Comparison of ENCODE assay signal across 18 cellular contexts in the genomic region with DNA sequence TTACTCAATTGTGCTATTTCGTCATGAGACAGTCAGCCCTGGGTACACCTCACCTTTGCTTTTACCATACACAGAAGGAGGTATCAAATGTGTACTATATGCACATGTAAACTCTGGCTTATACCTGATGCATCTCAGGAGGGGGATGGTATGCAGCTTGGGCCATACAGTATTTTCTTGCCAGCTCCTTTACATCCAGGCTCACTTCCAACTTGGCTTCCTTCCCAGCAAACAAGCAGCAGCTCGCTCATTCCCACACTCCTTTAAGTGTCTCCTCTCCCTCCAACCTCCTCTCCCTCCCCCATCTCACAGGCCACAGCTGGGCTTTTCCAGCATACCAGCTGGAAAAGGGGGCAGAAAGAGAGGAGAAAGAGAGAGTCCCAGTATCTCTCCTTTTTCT. TPM values are rescaled to one million over a fixed set of nuclear protein-coding genes. Genes with fewer than 3 reads are reported as not detected.
DNase-seq lines count a peak whose midpoint lies in the region; ATAC-seq, FAIRE-seq and TF ChIP-seq lines count a peak whose summit lies in the region.
"Had no signal": no experiment of that assay in that cellular context is flagged by ENCODE, and none has a peak within 500 bp of the region (broad histone marks: within the 10 kb centered on the region; RNA-seq: fewer than 3 reads in every experiment).

No MANE protein-coding gene starts in this region.

- no peaks in the 10 kb centered on the region for H3F3A ChIP-seq in PC-3 (ENCODE audit: low read length, unreplicated experiment)

- peaks cover under 1% of the 10 kb centered on the region for H3K27me3 Mint-ChIP-seq in HFFc6 (ENCODE audit: insufficient read depth)

- no TSS peak for BruUV-seq in PC-3 (replicated peaks; lab: Mats Ljungman, UMichigan)

- H3K4me2 ChIP-seq in A549 (peak overlapping the region; percentile 37; the same call in 2 of the 3 replicates), PC-3 (ENCODE audit: low read length) (no peak overlapping the region), fibroblast of lung (ENCODE audit: extremely low read depth, insufficient read depth, low read length) (no peak overlapping the region)

- no peak for TF ChIP-seq RAD21 in A549 (conservative IDR thresholded peaks at IDR 0.05 in 1 of 2, IDR thresholded peaks at IDR 0.05 in 1 of 2)

- H3K4me3 ChIP-seq in A549 (no peak overlapping the region), PC-3 (ENCODE audit: low read length) (no peak overlapping the region), fibroblast of lung (replicated peaks in 1 of 4; ENCODE audit: control extremely low read depth in 1 of 4, insufficient read depth in 1 of 4, low read depth in 3 of 4, low read length in 4 of 4) (no peak overlapping the region), left ventricle myocardium inferior (no peak overlapping the region)

- peaks cover 90% of the 10 kb centered on the region for H3K4me1 Mint-ChIP-seq in HFFc6 (ENCODE audit: low read depth)
- H3K4me1 Mint-ChIP-seq: nephron progenitor cell had no signal

- no peak for TF ChIP-seq POLR2A in A549 (IDR thresholded peaks at IDR 0.05; ENCODE audit: low read length)

- H3K27ac Mint-ChIP-seq in HFFc6, result peak overlapping the region; percentile 17
- H3K27ac Mint-ChIP-seq: dendritic cell treated with granulocyte-macrophage colony-stimulating factor and Interleukin-4, amounts not matched to agents 40 ng/mL and 50 ng/mL, for 4 days; nephron progenitor cell had no signal

- intact Hi-C loops in PC-3 (cut with micrococcal nuclease), result no loop called here
- intact Hi-C loops in left ventricle myocardium inferior (cut with micrococcal nuclease), result no loop called here

- no peaks in the 10 kb centered on the region for H3K9me3 Mint-ChIP-seq in HFFc6
- H3K9me3 Mint-ChIP-seq: dendritic cell treated with granulocyte-macrophage colony-stimulating factor and Interleukin-4, amounts not matched to agents 40 ng/mL and 50 ng/mL, for 4 days; nephron progenitor cell had no signal

- POLR2A ChIA-PET in A549 (lab: Yijun Ruan, JAX) (no interaction called here), PC-3 (lab: Charles Lee; ENCODE audit: unreplicated experiment) (no interaction called here)

- H4K20me1 ChIP-seq in PC-3 (ENCODE audit: low read length), result no peaks in the 10 kb centered on the region
- H4K20me1 ChIP-seq in fibroblast of lung (ENCODE audit: control insufficient read depth, extremely low read depth, insufficient read depth, low read length), result no peaks in the 10 kb centered on the region

- H3K79me2 ChIP-seq in PC-3 (ENCODE audit: low read length) (no peaks in the 10 kb centered on the region), fibroblast of lung (ENCODE audit: control insufficient read depth, insufficient read depth, low read length) (peaks cover 7% of the 10 kb centered on the region)

- WGBS in A549 (ENCODE audit: missing lambda C conversion rate), result 50% methylated on average over 2 of the region's 2 CpGs

- no peak overlapping the region for H3K4me3 Mint-ChIP-seq in HFFc6
- H3K4me3 Mint-ChIP-seq: dendritic cell treated with granulocyte-macrophage colony-stimulating factor and Interleukin-4, amounts not matched to agents 40 ng/mL and 50 ng/mL, for 4 days; nephron progenitor cell had no signal

- CTCF ChIA-PET in A549 (lab: Yijun Ruan, JAX), result interaction anchor here (0.6 to 5.0 kb wide), 5 partner anchors 9 to 252 kb away, joined by 3 to 14 read pairs (median 3); no protein-coding TSS in a partner anchor
- CTCF ChIA-PET in PC-3 (lab: Charles Lee), result no interaction called here

- H3K9me2 ChIP-seq in PC-3 (replicated peaks; ENCODE audit: low read length), result no peaks in the 10 kb centered on the region

- H2AFZ ChIP-seq in PC-3 (ENCODE audit: low read length), result no peak overlapping the region
- H2AFZ ChIP-seq in fibroblast of lung (ENCODE audit: low read length), result no peak overlapping the region

- no peaks in the 10 kb centered on the region for H3K9me3 ChIP-seq in A549
- H3K9me3 ChIP-seq in PC-3 (ENCODE audit: low read length), result no peaks in the 10 kb centered on the region
- H3K9me3 ChIP-seq in fibroblast of lung (ENCODE audit: control insufficient read depth, insufficient read depth, low read depth, low read length), result no peaks in the 10 kb centered on the region
- H3K9me3 ChIP-seq in left ventricle myocardium inferior (replicated peaks), result no peaks in the 10 kb centered on the region

- TF ChIP-seq EP300 in A549 (IDR thresholded peaks at IDR 0.05), result no peak

- H3K9ac ChIP-seq in PC-3 (ENCODE audit: low read length), result no peak overlapping the region
- H3K9ac ChIP-seq in fibroblast of lung (ENCODE audit: insufficient read depth, low read length), result no peak overlapping the region

- no peak for FAIRE-seq in A549 (lab: Jason Lieb, UNC)
- FAIRE-seq: GM18507 had no signal

- ATAC-seq in A549 (peak; percentile 20 to 60; a peak in 4 of 6 replicates), PC-3 (peak; percentile 74), HG03095 (IDR thresholded peaks at IDR 0.05; ENCODE audit: unreplicated experiment) (no peak)
- ATAC-seq: left lobe of liver had no signal

- TF ChIP-seq CTCF in A549 (IDR thresholded peaks at IDR 0.05) (no peak), HFFc6 (IDR thresholded peaks at IDR 0.05) (no peak), PC-3 (conservative IDR thresholded peaks at IDR 0.05; ENCODE audit: low read depth, low read length) (no peak), fibroblast of lung (conservative IDR thresholded peaks at IDR 0.05 in 1 of 2, IDR thresholded peaks at IDR 0.05 in 1 of 2; ENCODE audit: low read depth in 1 of 2, low read length in 2 of 2) (no peak), left ventricle myocardium inferior (IDR thresholded peaks at IDR 0.05; ENCODE audit: borderline replicate concordance) (no peak)

- H3K27ac ChIP-seq in A549 (peak overlapping the region in 1 of 2 experiments; percentile 9; a peak in 1 of 6 replicates), PC-3 (ENCODE audit: low read length) (no peak overlapping the region), fibroblast of lung (ENCODE audit: insufficient read depth, low read length) (no peak overlapping the region), left ventricle myocardium inferior (replicated peaks) (no peak overlapping the region)

- H3K27me3 ChIP-seq in PC-3 (ENCODE audit: low read length) (peaks cover 6% of the 10 kb centered on the region; the same call in 1 of the 2 replicates), fibroblast of lung (ENCODE audit: control insufficient read depth, insufficient read depth, low read length) (no peaks in the 10 kb centered on the region), left ventricle myocardium inferior (ENCODE audit: low read depth) (peaks cover 59% of the 10 kb centered on the region)

- no peaks in the 10 kb centered on the region for H3K36me3 ChIP-seq in PC-3 (ENCODE audit: low read depth, low read length)
- no peaks in the 10 kb centered on the region for H3K36me3 ChIP-seq in fibroblast of lung (ENCODE audit: control insufficient read depth, insufficient read depth, low read length)
- no peaks in the 10 kb centered on the region for H3K36me3 ChIP-seq in left ventricle myocardium inferior

- H3K36me3 Mint-ChIP-seq in HFFc6 (ENCODE audit: low read depth), result peaks cover 58% of the 10 kb centered on the region

- H3K4me1 ChIP-seq in A549, result peaks cover 17% of the 10 kb centered on the region
- peaks cover 11% of the 10 kb centered on the region for H3K4me1 ChIP-seq in PC-3 (ENCODE audit: insufficient read depth, low read length)
- H3K4me1 ChIP-seq in fibroblast of lung (ENCODE audit: control insufficient read depth, extremely low read depth, insufficient read depth, low read length), result peaks cover 7% of the 10 kb centered on the region
- H3K4me1 ChIP-seq in left ventricle myocardium inferior, result no peaks in the 10 kb centered on the region

- DNase-seq in A549 (ENCODE audit: low read depth in 1 of 2, low spot score in 1 of 2) (peak in 1 of 2 experiments; percentile 23), HFFc6 (peak; percentile 41), PC-3 (peak; percentile 78), fibroblast of lung (ENCODE audit: low read depth in 2 of 2) (peak; percentile 69 to 90), left ventricle myocardium inferior (no peak), SHP77 (lab: John Stamatoyannopoulos, UW) (no peak)
- DNase-seq in activated T-cell treated with anti-CD3 and anti-CD28 coated beads, Interleukin-2, amount 50 U/mL, for 1 hour, result no peak
- DNase-seq: activated CD4-positive, alpha-beta T cell treated with anti-CD3 and anti-CD28 coated beads, Interleukin-2, amount 50 U/mL, for 48 hours; activated naive CD4-positive, alpha-beta T cell treated with Interleukin-2 at 50 U/mL for 16 hours; DND-41; NCI-H1048; nephron progenitor cell; OCI-M1 had no signal

TF ChIP-seq in A549, 52 proteins besides CTCF, POLR2A, EP300 and RAD21 (continues in another document):
- no peak for TF ChIP-seq FOXS1 (CRISPR knock-in tag; IDR thresholded peaks at IDR 0.05)

RNA-seq across cellular contexts. Expression of a gene that starts 9.6 kb away (rescaled TPM):
- polyA plus RNA-seq in A549 (2011; rRNA removed) (1.7 TPM in 2 replicates), A549 (2017; fragmentation: RNase III; extraction: RNeasy Plus Mini Kit Qiagen cat#74134 plus additional on column Dnase treatment) (6.3 to 10.1 TPM (median 9.1 TPM) in 3 replicates), fibroblast of lung (3.6 and 7.3 TPM in 2 replicates)
- 4.0 and 5.2 TPM in 2 replicates for polyA plus RNA-seq in A549 (2012; cell fraction: cytosol; rRNA removed)
- polyA plus RNA-seq in A549 (2012; cell fraction: nucleus; rRNA removed), result 5.4 and 5.9 TPM in 2 replicates
- 1.9 and 2.8 TPM in 2 replicates for polyA minus RNA-seq in A549 (2011; rRNA and poly(A)+ RNA removed)
- total RNA-seq in HFFc6 (2021; fragmentation: NEBNext Ultra II Directional; extraction: Animal tissue kit (Norgen Biotek cat#: 25700)), result 10 to 100 TPM; 44.9 to 70.3 (median 48.2) TPM
- total RNA-seq in PC-3 (2014; rRNA removed) (1.9 and 3.7 TPM in 2 replicates), fibroblast of lung (0.26 and 1.3 TPM in 2 replicates), left ventricle myocardium inferior (0.08 TPM)
- 8.0 and 13.5 TPM in 2 replicates for polyA plus RNA-seq in fibroblast of lung (2012)
- polyA minus RNA-seq in fibroblast of lung (ENCODE audit: low replicate concordance), result 6.3 and 16.2 TPM in 2 replicates
- total RNA-seq: left lobe of liver; T-helper 2 cell treated with Interferon-gamma antibody and Interleukin-4, amounts not matched to agents 100 ng/mL and 5 ng/mL, for 36 hours had no signal

RNA-seq across cellular contexts. Expression of a gene that starts 49.6 kb away (rescaled TPM):
- polyA plus RNA-seq in A549 (2011; rRNA removed), result 28.7 and 32.2 TPM in 2 replicates
- polyA plus RNA-seq in A549 (2012; cell fraction: cytosol; rRNA removed), result 21.0 and 24.1 TPM in 2 replicates
- polyA plus RNA-seq in A549 (2012; cell fraction: nucleus; rRNA removed), result 20.9 and 21.5 TPM in 2 replicates
- 15.3 to 18.4 TPM (median 16.8 TPM) in 3 replicates for polyA plus RNA-seq in A549 (2017; fragmentation: RNase III; extraction: RNeasy Plus Mini Kit Qiagen cat#74134 plus additional on column Dnase treatment)
- 45.0 and 49.2 TPM in 2 replicates for polyA minus RNA-seq in A549 (2011; rRNA and poly(A)+ RNA removed)
- total RNA-seq in HFFc6 (2021; fragmentation: NEBNext Ultra II Directional; extraction: Animal tissue kit (Norgen Biotek cat#: 25700)), result 10 to 100 TPM; 25.6 to 33.1 (median 32.1) TPM
- 8.3 and 17.2 TPM in 2 replicates for total RNA-seq in PC-3 (2014; rRNA removed)
- 11.8 and 25.1 TPM in 2 replicates for total RNA-seq in fibroblast of lung
- 21.5 and 29.0 TPM in 2 replicates for polyA plus RNA-seq in fibroblast of lung
- polyA plus RNA-seq in fibroblast of lung (2012), result 16.6 and 19.9 TPM in 2 replicates
- polyA minus RNA-seq in fibroblast of lung (ENCODE audit: low replicate concordance), result 34.3 and 40.9 TPM in 2 replicates
- 7.5 TPM for total RNA-seq in left ventricle myocardium inferior

Comparison
In these comparisons a context has a peak if more than half of its experiments do, and no peak if none do; other contexts are left out.
1. DNase-seq: peak in HFFc6 (single experiment), PC-3 (single experiment) and fibroblast of lung (2 of 2); none in activated T-cell treated with anti-CD3 and anti-CD28 coated beads, Interleukin-2, amount 50 U/mL, for 1 hour (single experiment), left ventricle myocardium inferior (single experiment) and SHP77 (0 of 2).